In the genomic region with DNA sequence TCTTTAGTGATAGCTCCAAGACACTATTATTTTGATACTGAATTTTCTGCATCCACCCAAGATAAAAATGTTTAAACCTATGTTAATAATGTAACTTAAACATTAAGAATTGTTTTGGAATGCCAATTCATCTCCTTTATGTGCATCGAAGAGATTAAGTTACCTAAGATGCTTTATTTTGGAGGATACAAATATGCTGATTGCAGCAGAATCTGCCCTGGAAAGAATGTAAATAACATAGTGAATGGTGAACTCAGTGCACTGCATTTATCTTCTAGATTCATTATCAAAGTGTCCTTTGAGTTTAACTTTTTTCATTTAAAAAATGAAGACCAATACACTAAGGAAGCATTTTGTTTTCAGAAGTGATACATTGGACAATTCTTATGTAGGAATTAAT, we compare ENCODE assay signal across 39 cellular contexts.
"Had no signal": no experiment of that assay in that cellular context is flagged by ENCODE, and none has a peak within 500 bp of the region (broad histone marks: within the 10 kb centered on the region; RNA-seq: fewer than 3 reads in every experiment).

No MANE protein-coding gene starts in this region.

- H3K4me3 ChIP-seq: adrenal gland, ascending aorta, body of pancreas, breast epithelium, cardiac muscle cell had no signal

- H3K36me3 Mint-ChIP-seq: activated naive CD4-positive, alpha-beta T cell treated with anti-CD3 and anti-CD28 coated beads, Interleukin-2, amount 10 ng/mL, durations not matched to agents 7 days and 5 days; activated naive CD4-positive, alpha-beta T cell treated with anti-CD3 and anti-CD28 coated beads, Interleukin-2, amount 50 U/mL, for 24 hours; activated naive CD4-positive, alpha-beta T cell treated with anti-CD3 and anti-CD28 coated beads, Interleukin-2, amount 50 U/mL, for 72 hours; activated naive CD8-positive, alpha-beta T cell; activated naive CD8-positive, alpha-beta T cell treated with anti-CD3 and anti-CD28 coated beads for 36 hours; activated naive CD8-positive, alpha-beta T cell treated with anti-CD3 and anti-CD28 coated beads, Interleukin-2, amount 10 ng/mL, durations not matched to agents 7 days and 5 days; brain had no signal

- ATAC-seq: activated naive CD4-positive, alpha-beta T cell treated with anti-CD3 and anti-CD28 coated beads, Interleukin-2, amount 50 U/mL, for 72 hours; activated naive CD8-positive, alpha-beta T cell treated with anti-CD3 and anti-CD28 coated beads, Interleukin-2, amount 50 U/mL, for 24 hours; activated T-cell treated with anti-CD3 and anti-CD28 coated beads, Interleukin-2, amount 50 U/mL, for 4 hours; activated T-cell treated with anti-CD3 and anti-CD28 coated beads, Interleukin-2, amount 50 U/mL, for 72 hours; activated T-helper 17 cell treated with anti-CD3 and anti-CD28 coated beads, Interleukin-2, amount 50 U/mL, for 72 hours; body of pancreas had no signal

- H3K4me1 ChIP-seq: adrenal gland, ascending aorta, body of pancreas, breast epithelium had no signal

- H3K9me3 Mint-ChIP-seq: activated naive CD4-positive, alpha-beta T cell treated with anti-CD3 and anti-CD28 coated beads for 36 hours; activated naive CD4-positive, alpha-beta T cell treated with anti-CD3 and anti-CD28 coated beads, Interleukin-2, amount 50 U/mL, for 24 hours; activated naive CD8-positive, alpha-beta T cell treated with anti-CD3 and anti-CD28 coated beads for 36 hours; activated naive CD8-positive, alpha-beta T cell treated with anti-CD3 and anti-CD28 coated beads, Interleukin-2, amount 50 U/mL, for 24 hours; activated T-cell treated with anti-CD3 and anti-CD28 coated beads, Interleukin-2, amount 50 U/mL, for 4 hours; activated T-helper 1 cell treated with anti-CD3 and anti-CD28 coated beads, Interleukin-12 subunit alpha, Interleukin-12 subunit beta, Interleukin-2, Interleukin-4 antibody, amounts not matched to agents 30 ng/mL and 10 ng/mL and 1 ng/mL, durations not matched to agents 14 hours and 24 hours and 36 hours had no signal

- DNase-seq: activated effector memory CD4-positive, alpha-beta T cell treated with anti-CD3 and anti-CD28 coated beads, Interleukin-2, amount 50 U/mL, for 16 hours; activated effector memory CD4-positive, alpha-beta T cell treated with Interleukin-2 at 50 U/mL for 16 hours; activated gamma-delta T cell; activated gamma-delta T cell treated with Interleukin-2 at 50 U/mL for 16 hours; activated naive CD4-positive, alpha-beta T cell; activated naive CD4-positive, alpha-beta T cell treated with anti-CD3 and anti-CD28 coated beads for 36 hours; activated naive CD4-positive, alpha-beta T cell treated with anti-CD3 and anti-CD28 coated beads, Interleukin-2, amount 10 ng/mL, durations not matched to agents 7 days and 5 days; activated naive CD4-positive, alpha-beta T cell treated with anti-CD3 and anti-CD28 coated beads, Interleukin-2, amount 50 U/mL, for 16 hours; activated naive CD4-positive, alpha-beta T cell treated with Interleukin-2 at 50 U/mL for 16 hours; activated naive CD8-positive, alpha-beta T cell treated with anti-CD3 and anti-CD28 coated beads for 36 hours; activated naive CD8-positive, alpha-beta T cell treated with anti-CD3 and anti-CD28 coated beads, Interleukin-2, amount 10 ng/mL, durations not matched to agents 7 days and 5 days; activated naive CD8-positive, alpha-beta T cell treated with anti-CD3 and anti-CD28 coated beads, Interleukin-2, amount 50 U/mL, for 24 hours; activated T-cell treated with anti-CD3 and anti-CD28 coated beads, Interleukin-2, amount 50 U/mL, for 24 hours; activated T-cell treated with anti-CD3 and anti-CD28 coated beads, Interleukin-2, amount 50 U/mL, for 4 hours; activated T-cell treated with anti-CD3 and anti-CD28 coated beads, Interleukin-2, amount 50 U/mL, for 48 hours; activated T-cell treated with anti-CD3 and anti-CD28 coated beads, Interleukin-2, amount 50 U/mL, for 72 hours; adrenal gland; amniotic stem cell; amygdala; anterior cingulate cortex; aorta; body of pancreas; brain microvascular endothelial cell; caudate nucleus; central memory CD4-positive, alpha-beta T cell; cerebellar nuclear complex had no signal

- H3K4me1 Mint-ChIP-seq: activated naive CD4-positive, alpha-beta T cell treated with anti-CD3 and anti-CD28 coated beads, Interleukin-2, amount 10 ng/mL, durations not matched to agents 7 days and 5 days; activated naive CD4-positive, alpha-beta T cell treated with anti-CD3 and anti-CD28 coated beads, Interleukin-2, amount 50 U/mL, for 24 hours; activated naive CD8-positive, alpha-beta T cell treated with anti-CD3 and anti-CD28 coated beads for 36 hours; activated naive CD8-positive, alpha-beta T cell treated with anti-CD3 and anti-CD28 coated beads, Interleukin-2, amount 10 ng/mL, durations not matched to agents 7 days and 5 days; activated naive CD8-positive, alpha-beta T cell treated with anti-CD3 and anti-CD28 coated beads, Interleukin-2, amount 50 U/mL, for 24 hours; activated T-helper 17 cell treated with anti-CD3 and anti-CD28 coated beads, Interleukin-2, amount 50 U/mL, for 72 hours; brain; central memory CD8-positive, alpha-beta T cell had no signal

- H3K9me3 ChIP-seq: adrenal gland, ascending aorta, body of pancreas, breast epithelium had no signal

- H3K36me3 ChIP-seq: adrenal gland, ascending aorta, brain microvascular endothelial cell, breast epithelium, cardiac muscle cell had no signal

- H3K27ac Mint-ChIP-seq: activated naive CD4-positive, alpha-beta T cell treated with anti-CD3 and anti-CD28 coated beads for 36 hours; activated naive CD4-positive, alpha-beta T cell treated with anti-CD3 and anti-CD28 coated beads, Interleukin-2, amount 10 ng/mL, durations not matched to agents 7 days and 5 days; activated naive CD4-positive, alpha-beta T cell treated with anti-CD3 and anti-CD28 coated beads, Interleukin-2, amount 50 U/mL, for 24 hours; activated naive CD4-positive, alpha-beta T cell treated with anti-CD3 and anti-CD28 coated beads, Interleukin-2, amount 50 U/mL, for 72 hours; activated naive CD8-positive, alpha-beta T cell; activated naive CD8-positive, alpha-beta T cell treated with anti-CD3 and anti-CD28 coated beads for 36 hours; activated naive CD8-positive, alpha-beta T cell treated with anti-CD3 and anti-CD28 coated beads, Interleukin-2, amount 10 ng/mL, durations not matched to agents 7 days and 5 days; activated naive CD8-positive, alpha-beta T cell treated with anti-CD3 and anti-CD28 coated beads, Interleukin-2, amount 50 U/mL, for 24 hours; activated T-cell treated with anti-CD3 and anti-CD28 coated beads, Interleukin-2, amount 50 U/mL, for 24 hours; activated T-cell treated with anti-CD3 and anti-CD28 coated beads, Interleukin-2, amount 50 U/mL, for 72 hours; activated T-helper 1 cell treated with anti-CD3 and anti-CD28 coated beads, Interleukin-12 subunit alpha, Interleukin-12 subunit beta, Interleukin-2, Interleukin-4 antibody, amounts not matched to agents 30 ng/mL and 10 ng/mL and 1 ng/mL, durations not matched to agents 14 hours and 24 hours and 36 hours; activated T-helper 17 cell treated with anti-CD3 and anti-CD28 coated beads, Interleukin-2, amount 50 U/mL, for 72 hours; activated T-helper 2 cell treated with anti-CD3 and anti-CD28 coated beads, Interferon-gamma antibody, Interleukin-2, Interleukin-4, amounts not matched to agents 10 μg/mL and 5 μg/mL and 100 μg/mL, durations not matched to agents 14 hours and 24 hours and 36 hours; brain had no signal

- H3K27me3 Mint-ChIP-seq: activated naive CD4-positive, alpha-beta T cell treated with anti-CD3 and anti-CD28 coated beads, Interleukin-2, amount 10 ng/mL, durations not matched to agents 7 days and 5 days; activated naive CD4-positive, alpha-beta T cell treated with anti-CD3 and anti-CD28 coated beads, Interleukin-2, amount 50 U/mL, for 24 hours; activated naive CD8-positive, alpha-beta T cell; activated naive CD8-positive, alpha-beta T cell treated with anti-CD3 and anti-CD28 coated beads for 36 hours; activated naive CD8-positive, alpha-beta T cell treated with anti-CD3 and anti-CD28 coated beads, Interleukin-2, amount 10 ng/mL, durations not matched to agents 7 days and 5 days; activated naive CD8-positive, alpha-beta T cell treated with anti-CD3 and anti-CD28 coated beads, Interleukin-2, amount 50 U/mL, for 24 hours; activated T-helper 17 cell treated with anti-CD3 and anti-CD28 coated beads, Interleukin-2, amount 50 U/mL, for 72 hours; central memory CD8-positive, alpha-beta T cell had no signal

- H3K4me3 Mint-ChIP-seq: activated naive CD4-positive, alpha-beta T cell treated with anti-CD3 and anti-CD28 coated beads for 36 hours; activated naive CD4-positive, alpha-beta T cell treated with anti-CD3 and anti-CD28 coated beads, Interleukin-2, amount 10 ng/mL, durations not matched to agents 7 days and 5 days; activated naive CD4-positive, alpha-beta T cell treated with anti-CD3 and anti-CD28 coated beads, Interleukin-2, amount 50 U/mL, for 24 hours; activated naive CD8-positive, alpha-beta T cell; activated naive CD8-positive, alpha-beta T cell treated with anti-CD3 and anti-CD28 coated beads for 36 hours; activated naive CD8-positive, alpha-beta T cell treated with anti-CD3 and anti-CD28 coated beads, Interleukin-2, amount 10 ng/mL, durations not matched to agents 7 days and 5 days; activated naive CD8-positive, alpha-beta T cell treated with anti-CD3 and anti-CD28 coated beads, Interleukin-2, amount 50 U/mL, for 24 hours; activated T-cell treated with anti-CD3 and anti-CD28 coated beads, Interleukin-2, amount 50 U/mL, for 24 hours; activated T-cell treated with anti-CD3 and anti-CD28 coated beads, Interleukin-2, amount 50 U/mL, for 4 hours; activated T-cell treated with anti-CD3 and anti-CD28 coated beads, Interleukin-2, amount 50 U/mL, for 72 hours; activated T-helper 1 cell treated with anti-CD3 and anti-CD28 coated beads, Interleukin-12 subunit alpha, Interleukin-12 subunit beta, Interleukin-2, Interleukin-4 antibody, amounts not matched to agents 30 ng/mL and 10 ng/mL and 1 ng/mL, durations not matched to agents 14 hours and 24 hours and 36 hours; activated T-helper 17 cell treated with anti-CD3 and anti-CD28 coated beads, Interleukin-2, amount 50 U/mL, for 72 hours; brain; central memory CD8-positive, alpha-beta T cell had no signal

- H3K27ac ChIP-seq: adrenal gland, ascending aorta, body of pancreas, brain microvascular endothelial cell, breast epithelium, cardiac muscle cell had no signal

- H3K27me3 ChIP-seq: adrenal gland, ascending aorta, body of pancreas, brain microvascular endothelial cell, breast epithelium, cardiac muscle cell had no signal

- FAIRE-seq: astrocyte, bronchial epithelial cell had no signal
